17 cellular contexts compared by ENCODE assay signal in the genomic region with DNA sequence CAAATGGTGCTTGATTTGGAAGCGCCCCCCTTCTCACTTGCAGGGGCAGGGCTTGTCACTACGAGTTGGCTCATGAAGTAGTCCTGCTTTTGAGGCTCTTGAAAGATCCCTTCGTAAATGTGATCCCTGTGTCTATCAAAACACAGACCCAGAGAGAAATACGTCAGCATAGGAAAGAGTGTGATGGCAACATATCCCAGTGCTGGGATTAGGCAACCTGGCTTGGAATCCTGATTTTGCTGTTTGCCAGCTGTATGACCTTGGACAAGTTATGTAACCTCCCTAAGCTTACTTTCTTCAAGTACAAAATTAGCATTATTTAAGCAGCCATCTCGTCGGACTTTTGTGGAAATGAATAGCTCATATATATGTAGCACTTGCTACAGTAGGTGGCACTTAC.
DNase-seq lines count a peak whose midpoint lies in the region; ATAC-seq, FAIRE-seq and TF ChIP-seq lines count a peak whose summit lies in the region.
"Had no signal": no experiment of that assay in that cellular context is flagged by ENCODE, and none has a peak within 500 bp of the region (broad histone marks: within the 10 kb centered on the region; RNA-seq: fewer than 3 reads in every experiment).

No MANE protein-coding gene starts in this region.

- no peaks in the 10 kb centered on the region for H3K27me3 ChIP-seq in pancreas
- no peaks in the 10 kb centered on the region for H3K27me3 ChIP-seq in ascending aorta
- no peaks in the 10 kb centered on the region for H3K27me3 ChIP-seq in smooth muscle cell (ENCODE audit: low read depth)

- no peak overlapping the region for H3K9ac ChIP-seq in smooth muscle cell (ENCODE audit: low read depth)

- H3K27ac ChIP-seq in pancreas: no peak overlapping the region
- H3K27ac ChIP-seq in ascending aorta: no peak overlapping the region
- H3K27ac ChIP-seq in caudate nucleus (ENCODE audit: low read depth, low read length): no peak overlapping the region
- H3K27ac ChIP-seq in smooth muscle cell (ENCODE audit: low read depth): no peak overlapping the region

- WGBS in pancreas, 2 donors: 32 to 34% methylated on average over 6 of the region's 6 CpGs
- WGBS in smooth muscle cell (ENCODE audit: low lambda C conversion rate): 75% methylated on average over 6 of the region's 6 CpGs

- no peaks in the 10 kb centered on the region for H4K20me1 ChIP-seq in smooth muscle cell (ENCODE audit: low read depth)

- no peaks in the 10 kb centered on the region for H3K9me3 ChIP-seq in pancreas
- H3K9me3 ChIP-seq in ascending aorta: no peaks in the 10 kb centered on the region
- H3K9me3 ChIP-seq in smooth muscle cell (replicated peaks; ENCODE audit: low read depth): no peaks in the 10 kb centered on the region

- no peak overlapping the region for H2AFZ ChIP-seq in smooth muscle cell (ENCODE audit: low read depth)

- H3K36me3 ChIP-seq in pancreas: no peaks in the 10 kb centered on the region
- H3K36me3 ChIP-seq in ascending aorta: no peaks in the 10 kb centered on the region
- no peaks in the 10 kb centered on the region for H3K36me3 ChIP-seq in smooth muscle cell (ENCODE audit: low read depth)

- ATAC-seq in left ventricle myocardium superior (peak; percentile 85), pancreas (peak in 3 of 4 donors; percentile 49 to 71 (median 62)), GM18511 (IDR thresholded peaks at IDR 0.05; ENCODE audit: unreplicated experiment) (no peak)
- ATAC-seq: HCT116, K562, PC-3 had no signal

- in situ Hi-C loops in SK-MEL-5 (cut with HindIII; ENCODE audit: low pct_unique_long_range_greater_than_20kb, low sequenced_read_pairs): loop anchor here (25.0 kb wide), 1 partner anchor 100 kb away; no protein-coding TSS in a partner anchor

- intact Hi-C loops in left ventricle myocardium superior (cut with micrococcal nuclease) (no loop called here), pancreas (cut with DNase I) (no loop called here), ascending aorta (cut with DNase I) (no loop called here)

- H3K4me3 ChIP-seq in epithelial cell of esophagus (ENCODE audit: low read length): no peak overlapping the region
- H3K4me3 ChIP-seq in pancreas: no peak overlapping the region
- H3K4me3 ChIP-seq in ascending aorta: no peak overlapping the region
- H3K4me3 ChIP-seq in smooth muscle cell: no peak overlapping the region
- H3K4me3 ChIP-seq: K562 had no signal

- no peak overlapping the region for H3K4me2 ChIP-seq in smooth muscle cell

- FAIRE-seq in pancreas (lab: Jason Lieb, UNC): no peak
- FAIRE-seq: K562 had no signal

- peak; percentile 59 for DNase-seq in SK-MEL-5 (ENCODE audit: low read depth, low spot score)
- peak; percentile 17 for DNase-seq in epithelial cell of esophagus (ENCODE audit: low read depth)
- no peak for DNase-seq in left ventricle myocardium superior
- peak in 3 of 6 donors; percentile 16 to 21 (median 17) for DNase-seq in pancreas
- DNase-seq in ascending aorta (ENCODE audit: low spot score in 2 of 2): no peak
- no peak for DNase-seq in caudate nucleus (lab: John Stamatoyannopoulos, UW)
- DNase-seq in smooth muscle cell (lab: John Stamatoyannopoulos, UW; ENCODE audit: unreplicated experiment): no peak
- DNase-seq: CD4-positive, CD25-positive, alpha-beta regulatory T cell; NCI-H1048; NCI-H146; NCI-H2107; NCI-H446 treated with DMSO at 0.1 percent for 48 hours; NCI-H748 treated with DMSO at 0.1 percent for 48 hours; PC-3 had no signal

- TF ChIP-seq CTCF in epithelial cell of esophagus (IDR thresholded peaks at IDR 0.05; ENCODE audit: insufficient read depth, low read depth, low read length, missing control alignments) (no peak), pancreas (IDR thresholded peaks at IDR 0.05) (no peak), ascending aorta (IDR thresholded peaks at IDR 0.05) (no peak), smooth muscle cell (IDR thresholded peaks at IDR 0.05; ENCODE audit: borderline replicate concordance, insufficient read depth, poor library complexity, severe bottlenecking) (no peak)

- H3F3A ChIP-seq in smooth muscle cell (ENCODE audit: low read depth): no peaks in the 10 kb centered on the region

- H3K79me2 ChIP-seq in smooth muscle cell (ENCODE audit: low read depth): no peaks in the 10 kb centered on the region

- no peaks in the 10 kb centered on the region for H3K4me1 ChIP-seq in pancreas
- H3K4me1 ChIP-seq in ascending aorta: no peaks in the 10 kb centered on the region
- H3K4me1 ChIP-seq in smooth muscle cell (ENCODE audit: low read depth): peaks cover 14% of the 10 kb centered on the region

Comparison
In these comparisons a context has a peak if more than half of its experiments do, and no peak if none do; other contexts are left out.
1. DNase-seq: peak in SK-MEL-5 (single experiment) and epithelial cell of esophagus (single experiment); none in left ventricle myocardium superior (single experiment), ascending aorta (0 of 2), caudate nucleus (0 of 61) and smooth muscle cell (single experiment).